8 cellular contexts compared by ENCODE assay signal in genomic region chr18:23438046-23438377, GRCh38. TPM values are rescaled to one million over a fixed set of nuclear protein-coding genes. Genes with fewer than 3 reads are reported as not detected.
DNase-seq lines count a peak whose midpoint lies in the region; ATAC-seq and TF ChIP-seq lines count a peak whose summit lies in the region.

No MANE protein-coding gene starts in this region.

- no peak overlapping the region for H3K14ac ChIP-seq in trophoblast cell (ENCODE audit: low read length)

- no peak overlapping the region for H2BK12ac ChIP-seq in trophoblast cell (ENCODE audit: low read length)

- H3K27me3 Mint-ChIP-seq in Caco-2 (ENCODE audit: insufficient read depth, unreplicated experiment), result no peaks in the 10 kb centered on the region

- H3K4ac ChIP-seq in trophoblast cell (ENCODE audit: low read depth, low read length), result no peak overlapping the region

- H3K4me1 Mint-ChIP-seq in Caco-2 (ENCODE audit: low read depth, unreplicated experiment), result no peaks in the 10 kb centered on the region

- H3K18ac ChIP-seq in trophoblast cell (ENCODE audit: low read length), result no peak overlapping the region

- H3K9me3 ChIP-seq in Caco-2 (no peaks in the 10 kb centered on the region), PC-3 (ENCODE audit: low read length) (no peaks in the 10 kb centered on the region), trophoblast cell (ENCODE audit: insufficient read depth, low read depth, low read length) (no peaks in the 10 kb centered on the region)

- no peak overlapping the region for H2AK5ac ChIP-seq in trophoblast cell (ENCODE audit: low read length)

- no peak overlapping the region for H4K91ac ChIP-seq in trophoblast cell (ENCODE audit: low read depth, low read length)

- peak overlapping the region; percentile 75; the same call in 1 of the 2 replicates for H3K9ac ChIP-seq in PC-3 (ENCODE audit: low read length)
- no peak overlapping the region for H3K9ac ChIP-seq in trophoblast cell (ENCODE audit: low read length)

- no peaks in the 10 kb centered on the region for H3K9me3 Mint-ChIP-seq in Caco-2 (ENCODE audit: unreplicated experiment)

- no peaks in the 10 kb centered on the region for H3K36me3 Mint-ChIP-seq in Caco-2 (ENCODE audit: insufficient read depth, unreplicated experiment)

- H3K4me1 ChIP-seq in Caco-2, result no peaks in the 10 kb centered on the region
- H3K4me1 ChIP-seq in PC-3 (ENCODE audit: insufficient read depth, low read length), result peaks cover 5% of the 10 kb centered on the region; the same call in 1 of the 2 replicates
- H3K4me1 ChIP-seq in trophoblast cell (ENCODE audit: control insufficient read depth in 1 of 2, insufficient read depth in 2 of 2, low read length in 2 of 2), result peaks cover 0 to 3% of the 10 kb centered on the region in 2 experiments

- H3K36me3 ChIP-seq in Caco-2 (ENCODE audit: control insufficient read depth, insufficient read depth, low read length) (no peaks in the 10 kb centered on the region), PC-3 (ENCODE audit: low read depth, low read length) (no peaks in the 10 kb centered on the region), trophoblast cell (ENCODE audit: control insufficient read depth in 1 of 2, insufficient read depth in 2 of 2, low read length in 2 of 2) (no peaks in the 10 kb centered on the region)

- H4K20me1 ChIP-seq in PC-3 (ENCODE audit: low read length), result no peaks in the 10 kb centered on the region

- BruUV-seq in Caco-2 (replicated peaks; lab: Mats Ljungman, UMichigan) (no TSS peak), PC-3 (replicated peaks; lab: Mats Ljungman, UMichigan) (no TSS peak)

- WGBS in trophoblast cell (ENCODE audit: extremely low coverage, insufficient coverage, insufficient read length), result no CpG with 5 or more reads among the region's 5 CpGs

- peaks cover 4% of the 10 kb centered on the region for H3K79me1 ChIP-seq in trophoblast cell (ENCODE audit: low read length)

- no peak overlapping the region for H3K23ac ChIP-seq in trophoblast cell (ENCODE audit: low read length)

- H2BK120ac ChIP-seq in trophoblast cell (ENCODE audit: insufficient read depth, low read length, poor library complexity), result no peak overlapping the region

- intact Hi-C loops in Caco-2 (cut with micrococcal nuclease; ENCODE audit: unreplicated experiment) (no loop called here), PC-3 (cut with micrococcal nuclease) (loop anchor here (2.0 kb wide), 1 partner anchor 15 kb away; the partner anchor contains the start of gene RIOK3)

- H3K79me2 ChIP-seq in PC-3 (ENCODE audit: low read length) (peaks cover 9% of the 10 kb centered on the region), trophoblast cell (ENCODE audit: control insufficient read depth, insufficient read depth, low read length, poor library complexity) (peaks cover 4% of the 10 kb centered on the region)

- no peak overlapping the region for H3K27ac Mint-ChIP-seq in Caco-2 (ENCODE audit: unreplicated experiment)

- CTCF ChIA-PET in Caco-2 (lab: Charles Lee), result no interaction called here
- CTCF ChIA-PET in PC-3 (lab: Charles Lee), result no interaction called here

- peak overlapping the region; percentile 97 for H2AFZ ChIP-seq in PC-3 (ENCODE audit: low read length)
- no peak overlapping the region for H2AFZ ChIP-seq in trophoblast cell (ENCODE audit: insufficient read depth, low read length, poor library complexity)

- H3K4me3 Mint-ChIP-seq in Caco-2 (ENCODE audit: unreplicated experiment), result peak overlapping the region; percentile 77

- no peak for TF ChIP-seq CTCF in Caco-2 (IDR thresholded peaks at IDR 0.05; ENCODE audit: insufficient read depth in 1 of 2, low read depth in 1 of 2, low read length in 1 of 2, severe bottlenecking in 1 of 2, unreplicated experiment in 1 of 2)
- no peak for TF ChIP-seq CTCF in PC-3 (conservative IDR thresholded peaks at IDR 0.05; ENCODE audit: low read depth, low read length)
- TF ChIP-seq CTCF in epithelial cell of esophagus (IDR thresholded peaks at IDR 0.05; ENCODE audit: insufficient read depth, low read depth, low read length, missing control alignments), result no peak

- no peak for ATAC-seq in PC-3

- H2BK5ac ChIP-seq in trophoblast cell (ENCODE audit: low read depth, low read length, poor library complexity), result no peak overlapping the region

- no peaks in the 10 kb centered on the region for H3K27me3 ChIP-seq in Caco-2 (replicated peaks; ENCODE audit: control insufficient read depth, insufficient read depth, low read length)
- no peaks in the 10 kb centered on the region for H3K27me3 ChIP-seq in PC-3 (ENCODE audit: low read length)
- H3K27me3 ChIP-seq in trophoblast cell (ENCODE audit: insufficient read depth, low read length), result no peaks in the 10 kb centered on the region

- H3K4me2 ChIP-seq in PC-3 (ENCODE audit: low read length), result peak overlapping the region; percentile 86
- peak overlapping the region; percentile 31 for H3K4me2 ChIP-seq in trophoblast cell (ENCODE audit: low read length)

- POLR2A ChIA-PET in Caco-2 (lab: Charles Lee) (interaction anchor here (1.0 kb wide), 1 partner anchor 15 kb away, joined by 3 read pairs; the partner anchor contains the start of gene RIOK3), PC-3 (lab: Charles Lee; ENCODE audit: unreplicated experiment) (interaction anchor here (0.7 kb wide), 1 partner anchor 136 kb away, joined by 4 read pairs; no protein-coding TSS in a partner anchor)

- H4K12ac ChIP-seq in trophoblast cell (ENCODE audit: low read depth, low read length), result no peak overlapping the region

- H3K27ac ChIP-seq in PC-3 (ENCODE audit: low read length) (no peak overlapping the region), trophoblast cell (ENCODE audit: low read depth, low read length) (no peak overlapping the region)

- peak overlapping the region; percentile 60 for H3K4me3 ChIP-seq in Caco-2 (ENCODE audit: low read depth, low read length)
- H3K4me3 ChIP-seq in PC-3 (ENCODE audit: low read length), result peak overlapping the region; percentile 93
- H3K4me3 ChIP-seq in epithelial cell of esophagus (ENCODE audit: low read length), result peak overlapping the region; percentile 90
- H3K4me3 ChIP-seq in trophoblast cell (ENCODE audit: low read depth, low read length), result no peak overlapping the region

- no peaks in the 10 kb centered on the region for H3K9me2 ChIP-seq in PC-3 (replicated peaks; ENCODE audit: low read length)

- no peaks in the 10 kb centered on the region for H3F3A ChIP-seq in PC-3 (ENCODE audit: low read length, unreplicated experiment)

- no peak overlapping the region for H4K8ac ChIP-seq in trophoblast cell (ENCODE audit: low read depth, low read length)

- no peak for DNase-seq in Caco-2
- no peak for DNase-seq in PC-3
- no peak for DNase-seq in epithelial cell of esophagus (ENCODE audit: low read depth)
- DNase-seq in trophoblast cell, result no peak
- no peak for DNase-seq in 8988T
- no peak for DNase-seq in Kasumi-1 (lab: John Stamatoyannopoulos, UW)
- DNase-seq in stimulated activated CD4-positive, alpha-beta T cell treated with anti-CD3 and anti-CD28 coated beads, Interleukin-2, amount 100 ng/mL, for 48 hours, result no peak
- no peak for DNase-seq in ecto neural progenitor cell (ENCODE audit: low spot score)

RNA-seq across cellular contexts. Expression of gene RIOK3, which starts 15.1 kb away (rescaled TPM):
- total RNA-seq in Caco-2 (2022) (28.1 and 32.4 TPM in 2 replicates), PC-3 (2014; rRNA removed) (35.0 and 41.4 TPM in 2 replicates)
- polyA plus RNA-seq in trophoblast cell (2013), result 41.2 and 42.7 TPM in 2 replicates
